7 cellular contexts compared by ENCODE assay signal in genomic region chr1:206252680-206253335, GRCh38. TPM values are rescaled to one million over a fixed set of nuclear protein-coding genes. Genes with fewer than 3 reads are reported as not detected.
DNase-seq lines count a peak whose midpoint lies in the region; ATAC-seq and TF ChIP-seq lines count a peak whose summit lies in the region.
"Not testable (repeated sequence)": the region's sequence is repeated elsewhere in the genome, so short reads cannot be mapped to it uniquely, and the experiment has no call there.

No MANE protein-coding gene starts in this region.

- ATAC-seq in activated CD8-positive, alpha-beta T cell treated with anti-CD3 and anti-CD28 coated beads for 36 hours, result not testable (repeated sequence)

- not testable (repeated sequence) for TF ChIP-seq CTCF in activated CD8-positive, alpha-beta T cell treated with anti-CD3 and anti-CD28 coated beads for 36 hours (IDR thresholded peaks at IDR 0.05); choroid plexus epithelial cell (conservative IDR thresholded peaks at IDR 0.05; ENCODE audit: low read depth, low read length); cardiac muscle cell (IDR thresholded peaks at IDR 0.05; ENCODE audit: low read depth, low read length)

- H3K27me3 ChIP-seq in SJCRH30, cardiac muscle cell: not testable (repeated sequence)

- peak; percentile 30 for DNase-seq in DMS 273 (lab: John Stamatoyannopoulos, UW; ENCODE audit: unreplicated experiment)
- DNase-seq in HT1080 (ENCODE audit: low read depth), result peak; percentile 0
- DNase-seq in SJCRH30, result peak; percentile 41 to 53
- peak; percentile 11 for DNase-seq in activated CD8-positive, alpha-beta T cell treated with anti-CD3 and anti-CD28 coated beads for 36 hours
- DNase-seq in choroid plexus epithelial cell (ENCODE audit: low read depth), result peak; percentile 67
- DNase-seq in cardiac muscle cell (ENCODE audit: low read depth in 1 of 2, low spot score in 1 of 2), result peak; percentile 4 to 50
- peak; percentile 4 for DNase-seq in non-pigmented ciliary epithelial cell (ENCODE audit: low read depth)

- H3K36me3 Mint-ChIP-seq in activated CD8-positive, alpha-beta T cell treated with anti-CD3 and anti-CD28 coated beads for 36 hours (ENCODE audit: low read depth), result not testable (repeated sequence)

- intact Hi-C loops in activated CD8-positive, alpha-beta T cell treated with anti-CD3 and anti-CD28 coated beads for 36 hours (cut with micrococcal nuclease), result not testable (repeated sequence)

- not testable (repeated sequence) for H3K27ac ChIP-seq in SJCRH30, cardiac muscle cell

- POLR2A ChIA-PET in activated CD8-positive, alpha-beta T cell treated with anti-CD3 and anti-CD28 coated beads for 36 hours (lab: Charles Lee), result not testable (repeated sequence)

- H3K4me3 Mint-ChIP-seq in activated CD8-positive, alpha-beta T cell treated with anti-CD3 and anti-CD28 coated beads for 36 hours, result not testable (repeated sequence)

- H3K27me3 Mint-ChIP-seq in activated CD8-positive, alpha-beta T cell treated with anti-CD3 and anti-CD28 coated beads for 36 hours, result not testable (repeated sequence)

- H3K36me3 ChIP-seq in SJCRH30, cardiac muscle cell: not testable (repeated sequence)

- CTCF ChIA-PET in activated CD8-positive, alpha-beta T cell treated with anti-CD3 and anti-CD28 coated beads for 36 hours (lab: Charles Lee), result not testable (repeated sequence)

- not testable (repeated sequence) for H3K4me1 ChIP-seq in SJCRH30; cardiac muscle cell (ENCODE audit: low read depth)

- H3K4me3 ChIP-seq in SJCRH30; choroid plexus epithelial cell (ENCODE audit: low read depth, low read length); cardiac muscle cell: not testable (repeated sequence)

- H3K4me1 Mint-ChIP-seq in activated CD8-positive, alpha-beta T cell treated with anti-CD3 and anti-CD28 coated beads for 36 hours (ENCODE audit: low read depth), result not testable (repeated sequence)

- H3K9me3 Mint-ChIP-seq in activated CD8-positive, alpha-beta T cell treated with anti-CD3 and anti-CD28 coated beads for 36 hours, result not testable (repeated sequence)

- H3K9me3 ChIP-seq in SJCRH30 (replicated peaks); cardiac muscle cell (ENCODE audit: low read depth): not testable (repeated sequence)

- H3K27ac Mint-ChIP-seq in activated CD8-positive, alpha-beta T cell treated with anti-CD3 and anti-CD28 coated beads for 36 hours, result not testable (repeated sequence)

RNA-seq across cellular contexts. Expression of gene SRGAP2, which starts 49.5 kb away (rescaled TPM):
- 47.8 and 58.6 TPM in 2 replicates for total RNA-seq in HT1080 (2014; rRNA removed; shearing (Covaris generic))
- polyA plus RNA-seq in HT1080 (2015; cell fraction: cytosol; rRNA removed), result 32.5 and 39.2 TPM in 2 replicates
- 86.2 and 105 TPM in 2 replicates for polyA plus RNA-seq in HT1080 (2015; cell fraction: nucleus; rRNA removed)
- total RNA-seq in SJCRH30 (2014; rRNA removed; shearing (Covaris generic)), result 60.7 and 67.7 TPM in 2 replicates
- 10 to 100 TPM; 39.5 to 43.4 TPM for total RNA-seq in activated CD8-positive, alpha-beta T cell treated with anti-CD3 and anti-CD28 coated beads for 36 hours
- 58.7 and 81.0 TPM in 2 replicates for total RNA-seq in cardiac muscle cell
- polyA plus RNA-seq in cardiac muscle cell, result 43.2 and 56.3 TPM in 2 replicates

RNA-seq across cellular contexts. Expression of gene FAM72A, which starts 50.2 kb away (rescaled TPM):
- 9.0 and 15.0 TPM in 2 replicates for total RNA-seq in HT1080 (2014; rRNA removed; shearing (Covaris generic))
- polyA plus RNA-seq in HT1080 (2015; cell fraction: cytosol; rRNA removed), result 26.2 and 28.5 TPM in 2 replicates
- 30.9 and 31.6 TPM in 2 replicates for polyA plus RNA-seq in HT1080 (2015; cell fraction: nucleus; rRNA removed)
- total RNA-seq in SJCRH30 (2014; rRNA removed; shearing (Covaris generic)), result 17.9 and 18.4 TPM in 2 replicates
- total RNA-seq in activated CD8-positive, alpha-beta T cell treated with anti-CD3 and anti-CD28 coated beads for 36 hours, result 10 to 100 TPM; 27.0 to 31.9 TPM
- 2.8 and 9.6 TPM in 2 replicates for total RNA-seq in cardiac muscle cell
- polyA plus RNA-seq in cardiac muscle cell, result 3.4 and 17.6 TPM in 2 replicates

Comparison
In these comparisons a context has a peak if more than half of its experiments do, and no peak if none do; other contexts are left out.
1. DNase-seq: peak in every context shown above with its lines; median percentile 67 in choroid plexus epithelial cell; 47 in SJCRH30; 30 in DMS 273; 27 in cardiac muscle cell; 11 in activated CD8-positive, alpha-beta T cell treated with anti-CD3 and anti-CD28 coated beads for 36 hours; 4 in non-pigmented ciliary epithelial cell; 0 in HT1080.